ENCODE assay signal across 25 cellular contexts in the genomic region with DNA sequence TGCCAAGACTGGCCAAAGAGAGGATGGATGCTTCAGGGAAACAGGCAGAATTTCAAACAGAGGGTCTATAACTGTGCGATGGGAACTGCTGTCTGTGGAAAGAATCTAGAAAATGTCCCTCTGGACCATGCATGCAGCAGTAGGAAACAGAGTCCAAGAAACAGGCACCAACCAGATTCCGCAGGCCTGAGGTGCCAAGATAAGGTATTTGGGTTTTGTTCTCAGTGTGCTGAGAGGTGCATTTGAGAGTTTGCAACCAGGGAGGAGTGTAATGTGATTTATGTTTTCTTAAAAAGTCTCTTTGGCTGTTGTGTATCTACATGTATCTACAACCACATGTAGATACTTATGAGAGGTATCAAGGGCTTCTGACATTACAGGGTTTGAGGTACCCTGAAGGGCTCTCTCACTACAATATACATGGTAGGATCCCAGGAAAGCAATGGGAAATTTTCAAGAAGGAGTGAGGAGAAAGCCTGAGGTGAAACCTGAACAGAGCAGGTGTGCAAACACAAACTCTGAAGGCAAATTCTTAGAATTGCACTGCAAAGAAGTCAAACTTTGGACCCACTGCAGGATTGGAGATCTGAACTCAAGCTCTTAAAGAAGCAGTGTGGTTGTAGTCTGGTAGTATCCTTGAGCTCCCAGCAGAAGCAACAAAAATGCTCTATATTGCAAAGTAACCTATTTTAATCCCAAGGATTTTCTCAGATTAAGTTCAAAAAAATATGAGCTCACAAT.
"Had no signal": no experiment of that assay in that cellular context is flagged by ENCODE, and none has a peak within 500 bp of the region (broad histone marks: within the 10 kb centered on the region; RNA-seq: fewer than 3 reads in every experiment).

No MANE protein-coding gene starts in this region.

- H3K27me3 ChIP-seq: gastrocnemius medialis, left lung, sigmoid colon, thyroid gland had no signal

- H3K4me1 ChIP-seq: gastrocnemius medialis, left lung, psoas muscle, spleen, thyroid gland had no signal

- H3K36me3 Mint-ChIP-seq: mesothelial cell of epicardium; naive thymus-derived CD4-positive, alpha-beta T cell; type B pancreatic cell had no signal

- DNase-seq: caudate nucleus; cerebellar nuclear complex; dorsolateral prefrontal cortex; effector CD4-positive, alpha-beta T cell; foreskin fibroblast; gastrocnemius medialis; head of caudate nucleus; kidney; left lung; mesenchymal stem cell; naive thymus-derived CD4-positive, alpha-beta T cell; nephron progenitor cell; psoas muscle; right cardiac atrium; sigmoid colon; spleen; stimulated activated CD8-positive, alpha-beta memory T cell treated with anti-CD3 and anti-CD28 coated beads, Interleukin-4, amount 100 ng/mL, for 48 hours; stimulated activated naive CD4-positive, alpha-beta T cell; stimulated activated naive CD8-positive, alpha-beta T cell treated with anti-CD3 and anti-CD28 coated beads, Interleukin-15, amount 100 ng/mL, for 72 hours; thyroid gland had no signal

- H3K27ac Mint-ChIP-seq: mesothelial cell of epicardium; naive thymus-derived CD4-positive, alpha-beta T cell; nephron progenitor cell; stimulated activated naive CD8-positive, alpha-beta T cell treated with anti-CD3 and anti-CD28 coated beads, Interleukin-15, amount 100 ng/mL, for 72 hours; type B pancreatic cell had no signal

- H3K4me3 ChIP-seq: dorsolateral prefrontal cortex, gastrocnemius medialis, left lung, psoas muscle, sigmoid colon, spleen, thyroid gland had no signal

- H3K4me3 Mint-ChIP-seq: mesothelial cell of epicardium; naive thymus-derived CD4-positive, alpha-beta T cell; nephron progenitor cell; stimulated activated naive CD8-positive, alpha-beta T cell treated with anti-CD3 and anti-CD28 coated beads, Interleukin-15, amount 100 ng/mL, for 72 hours; type B pancreatic cell had no signal

- H3K36me3 ChIP-seq: gastrocnemius medialis, left lung, neutrophil, sigmoid colon, spleen, thyroid gland had no signal

- H3K9me3 ChIP-seq: gastrocnemius medialis, left lung, neutrophil, psoas muscle, sigmoid colon, spleen, thyroid gland had no signal

- H3K9me3 Mint-ChIP-seq: mesothelial cell of epicardium; stimulated activated naive CD8-positive, alpha-beta T cell treated with anti-CD3 and anti-CD28 coated beads, Interleukin-15, amount 100 ng/mL, for 72 hours; type B pancreatic cell had no signal

- ATAC-seq: esophagus mucosa; gastrocnemius medialis; left lung; naive thymus-derived CD4-positive, alpha-beta T cell; psoas muscle; right cardiac atrium; stimulated activated naive CD8-positive, alpha-beta T cell treated with anti-CD3 and anti-CD28 coated beads, Interleukin-15, amount 100 ng/mL, for 72 hours had no signal

- H3K27ac ChIP-seq: dorsolateral prefrontal cortex, epithelial cell of prostate, gastrocnemius medialis, left lung, neutrophil, psoas muscle, sigmoid colon, spleen, thyroid gland had no signal

- H3K4me1 Mint-ChIP-seq: mesothelial cell of epicardium; naive thymus-derived CD4-positive, alpha-beta T cell; nephron progenitor cell; stimulated activated naive CD8-positive, alpha-beta T cell treated with anti-CD3 and anti-CD28 coated beads, Interleukin-15, amount 100 ng/mL, for 72 hours had no signal

- H3K27me3 Mint-ChIP-seq: type B pancreatic cell had no signal
